23 cellular contexts compared by ENCODE assay signal in the genomic region with DNA sequence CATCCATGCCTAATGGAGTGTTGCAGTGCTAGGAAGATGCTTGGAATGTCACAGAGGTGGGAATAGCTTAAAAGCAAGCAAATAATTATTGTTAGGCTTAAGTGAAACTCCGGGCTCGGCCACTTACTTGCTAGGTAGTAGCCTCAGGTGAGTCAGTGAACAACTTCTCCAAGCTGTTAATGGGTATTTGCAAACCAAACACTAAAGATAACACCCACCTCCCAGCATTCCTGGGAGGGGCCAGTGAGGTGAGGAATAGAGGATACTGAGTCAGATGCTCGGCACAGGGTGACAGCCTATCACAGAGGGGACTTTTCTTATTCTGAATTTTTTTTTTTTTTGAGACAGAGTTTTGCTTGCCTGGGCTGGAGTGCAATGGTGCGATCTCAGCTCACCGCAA.
"Had no signal": no experiment of that assay in that cellular context is flagged by ENCODE, and none has a peak within 500 bp of the region (broad histone marks: within the 10 kb centered on the region; RNA-seq: fewer than 3 reads in every experiment).

No MANE protein-coding gene starts in this region.

- H3K4me3 Mint-ChIP-seq: activated CD4-positive, alpha-beta T cell treated with anti-CD3 and anti-CD28 coated beads, Interleukin-2, amount 10 ng/mL, durations not matched to agents 7 days and 5 days; activated CD8-positive, alpha-beta memory T cell treated with anti-CD3 and anti-CD28 coated beads, Interleukin-2, amount 10 ng/mL, durations not matched to agents 7 days and 5 days; activated CD8-positive, alpha-beta T cell treated with anti-CD3 and anti-CD28 coated beads for 36 hours; activated naive CD4-positive, alpha-beta T cell treated with anti-CD3 and anti-CD28 coated beads, Interleukin-2, amount 10 ng/mL, durations not matched to agents 7 days and 5 days; activated naive CD8-positive, alpha-beta T cell treated with anti-CD3 and anti-CD28 coated beads, Interleukin-2, amount 50 U/mL, for 24 hours; naive thymus-derived CD4-positive, alpha-beta T cell; neural crest cell; stimulated activated naive CD8-positive, alpha-beta T cell treated with anti-CD3 and anti-CD28 coated beads, Interleukin-15, Interleukin-2, amounts not matched to agents 100 ng/mL and 50 ng/mL, for 24 hours had no signal

- DNase-seq: activated CD4-positive, alpha-beta T cell treated with anti-CD3 and anti-CD28 coated beads, Interleukin-2, amount 10 ng/mL, durations not matched to agents 7 days and 5 days; activated CD8-positive, alpha-beta memory T cell treated with anti-CD3 and anti-CD28 coated beads, Interleukin-2, amount 10 ng/mL, durations not matched to agents 7 days and 5 days; activated CD8-positive, alpha-beta T cell treated with anti-CD3 and anti-CD28 coated beads for 36 hours; activated effector memory CD4-positive, alpha-beta T cell treated with anti-CD3 and anti-CD28 coated beads, Interleukin-2, amount 50 U/mL, for 16 hours; activated naive CD4-positive, alpha-beta T cell treated with anti-CD3 and anti-CD28 coated beads, Interleukin-2, amount 10 ng/mL, durations not matched to agents 7 days and 5 days; activated naive CD8-positive, alpha-beta T cell treated with anti-CD3 and anti-CD28 coated beads, Interleukin-2, amount 50 U/mL, for 24 hours; activated T-cell treated with anti-CD3 and anti-CD28 coated beads for 4 hours; anterior cingulate cortex; body of pancreas; caudate nucleus; dermis blood vessel endothelial cell; effector CD8-positive, alpha-beta T cell; foreskin melanocyte; glutamatergic neuron; hippocampal formation; naive thymus-derived CD4-positive, alpha-beta T cell; posterior cingulate gyrus; tibial artery; uterus had no signal

- H3K4me3 ChIP-seq: body of pancreas, tibial artery, uterus had no signal

- H3K4me1 ChIP-seq: body of pancreas, tibial artery, uterus had no signal

- H3K36me3 ChIP-seq: tibial artery, uterus had no signal

- H3K27me3 ChIP-seq: body of pancreas, uterus had no signal

- H3K27ac ChIP-seq: body of pancreas, tibial artery, uterus had no signal

- H3K36me3 Mint-ChIP-seq: activated CD8-positive, alpha-beta memory T cell treated with anti-CD3 and anti-CD28 coated beads, Interleukin-2, amount 10 ng/mL, durations not matched to agents 7 days and 5 days; activated naive CD4-positive, alpha-beta T cell treated with anti-CD3 and anti-CD28 coated beads, Interleukin-2, amount 10 ng/mL, durations not matched to agents 7 days and 5 days had no signal

- ATAC-seq: activated CD4-positive, CD25-positive, alpha-beta regulatory T cell treated with anti-CD3 and anti-CD28 coated beads, Interleukin-2, amount 50 U/mL, for 24 hours; activated CD8-positive, alpha-beta memory T cell treated with anti-CD3 and anti-CD28 coated beads, Interleukin-2, amount 10 ng/mL, durations not matched to agents 7 days and 5 days; activated CD8-positive, alpha-beta T cell treated with anti-CD3 and anti-CD28 coated beads for 36 hours; activated naive CD8-positive, alpha-beta T cell treated with anti-CD3 and anti-CD28 coated beads, Interleukin-2, amount 50 U/mL, for 24 hours; body of pancreas; esophagus mucosa; naive thymus-derived CD4-positive, alpha-beta T cell had no signal

- H3K27ac Mint-ChIP-seq: activated CD4-positive, alpha-beta T cell treated with anti-CD3 and anti-CD28 coated beads, Interleukin-2, amount 10 ng/mL, durations not matched to agents 7 days and 5 days; activated CD8-positive, alpha-beta memory T cell treated with anti-CD3 and anti-CD28 coated beads, Interleukin-2, amount 10 ng/mL, durations not matched to agents 7 days and 5 days; activated CD8-positive, alpha-beta T cell treated with anti-CD3 and anti-CD28 coated beads for 36 hours; activated naive CD4-positive, alpha-beta T cell treated with anti-CD3 and anti-CD28 coated beads, Interleukin-2, amount 10 ng/mL, durations not matched to agents 7 days and 5 days; activated naive CD8-positive, alpha-beta T cell treated with anti-CD3 and anti-CD28 coated beads, Interleukin-2, amount 50 U/mL, for 24 hours; naive thymus-derived CD4-positive, alpha-beta T cell; stimulated activated naive CD8-positive, alpha-beta T cell treated with anti-CD3 and anti-CD28 coated beads, Interleukin-15, Interleukin-2, amounts not matched to agents 100 ng/mL and 50 ng/mL, for 24 hours had no signal

- H3K4me1 Mint-ChIP-seq: activated CD4-positive, alpha-beta T cell treated with anti-CD3 and anti-CD28 coated beads, Interleukin-2, amount 10 ng/mL, durations not matched to agents 7 days and 5 days; activated CD8-positive, alpha-beta memory T cell treated with anti-CD3 and anti-CD28 coated beads, Interleukin-2, amount 10 ng/mL, durations not matched to agents 7 days and 5 days; activated naive CD4-positive, alpha-beta T cell treated with anti-CD3 and anti-CD28 coated beads, Interleukin-2, amount 10 ng/mL, durations not matched to agents 7 days and 5 days; activated naive CD8-positive, alpha-beta T cell treated with anti-CD3 and anti-CD28 coated beads, Interleukin-2, amount 50 U/mL, for 24 hours; naive thymus-derived CD4-positive, alpha-beta T cell had no signal
